Comparison of ENCODE assay signal across 30 cellular contexts in the genomic region with DNA sequence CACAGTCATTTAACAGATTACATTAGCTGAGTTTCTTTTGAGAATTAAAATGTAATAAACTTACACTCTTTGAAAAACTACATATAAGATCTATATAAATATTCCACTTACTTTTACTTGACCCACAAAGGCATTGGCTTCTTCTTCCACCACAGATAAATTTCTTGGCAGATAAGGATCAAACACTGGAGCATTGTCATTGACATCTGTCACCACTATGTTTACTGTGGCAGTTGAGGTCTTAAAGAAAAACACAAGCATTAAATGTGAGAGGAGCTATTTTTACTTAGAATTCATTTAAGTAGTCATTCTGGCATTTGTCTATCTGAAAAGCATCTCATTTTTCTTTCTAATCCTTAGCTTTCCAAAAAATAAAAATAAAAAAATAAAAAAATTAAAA.
"Had no signal": no experiment of that assay in that cellular context is flagged by ENCODE, and none has a peak within 500 bp of the region (broad histone marks: within the 10 kb centered on the region; RNA-seq: fewer than 3 reads in every experiment).

No MANE protein-coding gene starts in this region.

- H3K27me3 ChIP-seq: neural progenitor cell, ovary, right lobe of liver, sigmoid colon, spleen, suprapubic skin, testis, tibial artery, transverse colon, upper lobe of right lung, uterus had no signal

- H2AFZ ChIP-seq: neural progenitor cell, parathyroid adenoma had no signal

- H3K9me3 ChIP-seq: ovary, psoas muscle, right lobe of liver, sigmoid colon, suprapubic skin, testis, tibial artery, transverse colon, upper lobe of right lung, uterus had no signal

- H3K4me3 ChIP-seq: neural progenitor cell, ovary, psoas muscle, right lobe of liver, sigmoid colon, smooth muscle cell, spleen, suprapubic skin, testis, tibial artery, transverse colon, upper lobe of right lung, uterus had no signal

- ATAC-seq: naive thymus-derived CD8-positive, alpha-beta T cell; natural killer cell treated with Interleukin-12 subunit alpha and Interleukin-12 subunit beta and Interleukin-15 and Interleukin-18, amount 100 ng/mL, for 72 hours; psoas muscle; right cardiac atrium; stimulated activated memory B cell treated with anti-CD40 and anti-IgM and Interleukin-4, amounts not matched to agents 10 μg/mL and 1 μg/mL and 100 μg/mL, for 72 hours; stimulated activated naive CD8-positive, alpha-beta T cell treated with anti-CD3 and anti-CD28 coated beads, Interleukin-15, amount 100 ng/mL, for 72 hours; stimulated activated naive CD8-positive, alpha-beta T cell treated with anti-CD3 and anti-CD28 coated beads, Interleukin-15, Interleukin-2, amounts not matched to agents 100 U/mL and 50 U/mL, for 24 hours; upper lobe of right lung had no signal

- H3K4me2 ChIP-seq: neural progenitor cell, smooth muscle cell had no signal

- H3K36me3 ChIP-seq: neural progenitor cell, ovary, right lobe of liver, sigmoid colon, spleen, suprapubic skin, tibial artery, transverse colon, upper lobe of right lung, uterus had no signal

- H3K79me2 ChIP-seq: parathyroid adenoma had no signal

- DNase-seq: naive thymus-derived CD8-positive, alpha-beta T cell; nephron progenitor cell; occipital lobe; ovary; posterior cingulate gyrus; psoas muscle; right cardiac atrium; right lobe of liver; sigmoid colon; spleen; stimulated activated CD4-positive, alpha-beta T cell treated with anti-CD3 and anti-CD28 coated beads, Interleukin-12 subunit alpha, Interleukin-12 subunit beta, amount 100 ng/mL, for 4 hours; stimulated activated CD4-positive, alpha-beta T cell treated with anti-CD3 and anti-CD28 coated beads, Interleukin-1b, Interleukin-23, amount 100 ng/mL, for 48 hours; stimulated activated CD4-positive, alpha-beta T cell treated with anti-CD3 and anti-CD28 coated beads, Interleukin-4, amount 100 ng/mL, for 1 hour; stimulated activated CD4-positive, alpha-beta T cell treated with anti-CD3 and anti-CD28 coated beads, Interleukin-4, amount 100 ng/mL, for 4 hours; stimulated activated CD8-positive, alpha-beta memory T cell treated with anti-CD3 and anti-CD28 coated beads, Interleukin-4, amount 100 ng/mL, for 48 hours; stimulated activated naive CD4-positive, alpha-beta T cell; stimulated activated naive CD8-positive, alpha-beta T cell treated with anti-CD3 and anti-CD28 coated beads, Interleukin-15, amount 100 ng/mL, for 72 hours; stimulated activated naive CD8-positive, alpha-beta T cell treated with anti-CD3 and anti-CD28 coated beads, Interleukin-15, Interleukin-2, amounts not matched to agents 100 U/mL and 50 U/mL, for 24 hours; substantia nigra; testis; tibial artery; transverse colon; upper lobe of right lung; uterus had no signal

- H3K9ac ChIP-seq: neural progenitor cell, parathyroid adenoma had no signal

- H3K27ac ChIP-seq: neural progenitor cell, ovary, parathyroid adenoma, psoas muscle, right lobe of liver, sigmoid colon, spleen, suprapubic skin, testis, tibial artery, transverse colon, upper lobe of right lung, uterus had no signal
